Comparison of ENCODE assay signal across 32 cellular contexts in the genomic region with DNA sequence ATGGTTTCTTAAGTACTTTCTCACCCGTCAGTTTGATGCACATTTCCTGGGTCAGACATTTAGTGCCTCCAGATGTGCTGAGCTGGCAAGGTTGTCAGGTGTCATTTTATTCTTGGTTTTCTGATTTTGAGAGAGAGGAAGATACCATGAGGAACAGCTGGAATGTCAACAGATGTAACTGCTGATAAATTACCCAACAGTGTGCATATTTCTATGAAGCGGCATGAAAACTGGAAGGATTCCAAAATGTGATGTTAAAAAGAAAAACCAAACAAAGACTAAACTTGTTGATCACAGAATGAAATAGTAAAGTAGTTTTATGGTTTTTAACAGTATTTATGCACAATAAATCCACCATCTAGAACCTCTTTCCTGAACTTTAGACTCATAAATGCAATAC.
A peak's percentile ranks its signal among the peaks of the same experiment; 100 is the strongest.
DNase-seq lines count a peak whose midpoint lies in the region; ATAC-seq and TF ChIP-seq lines count a peak whose summit lies in the region.
"Had no signal": no experiment of that assay in that cellular context is flagged by ENCODE, and none has a peak within 500 bp of the region (broad histone marks: within the 10 kb centered on the region; RNA-seq: fewer than 3 reads in every experiment).

No MANE protein-coding gene starts in this region.

- DNase-seq in DMS79 treated with DMSO at 0.1 percent for 48 hours (lab: John Stamatoyannopoulos, UW), result peak; percentile 21
- DNase-seq in DMS79 (lab: John Stamatoyannopoulos, UW), result no peak
- no peak for DNase-seq in chondrocyte (ENCODE audit: low spot score)
- peak; percentile 21 to 56 for DNase-seq in foreskin fibroblast
- no peak for DNase-seq in glomerular visceral epithelial cell (ENCODE audit: extremely low spot score)
- no peak for DNase-seq in NCI-H2227 treated with DMSO at 0.1 percent for 48 hours (lab: John Stamatoyannopoulos, UW)
- no peak for DNase-seq in GM13977 (ENCODE audit: low spot score)
- DNase-seq: activated CD4-positive, alpha-beta T cell treated with anti-CD3 and anti-CD28 coated beads, Interleukin-2, amount 50 U/mL, for 1 hour; activated CD4-positive, CD25-positive, alpha-beta regulatory T cell; activated effector memory CD4-positive, alpha-beta T cell treated with anti-CD3 and anti-CD28 coated beads, Interleukin-2, amount 50 U/mL, for 16 hours; activated naive CD8-positive, alpha-beta T cell treated with anti-CD3 and anti-CD28 coated beads for 36 hours; activated T-cell treated with anti-CD3 and anti-CD28 coated beads, Interleukin-2, amount 50 U/mL, for 24 hours; effector memory CD8-positive, alpha-beta T cell; EL; H7; hypothalamus; IMR-90; NCI-H1048; NCI-H1694 treated with DMSO at 0.1 percent for 48 hours; NCI-H524 treated with DMSO at 0.1 percent for 48 hours; SK-N-SH; small intestine; stimulated activated naive B cell treated with anti-CD40 and anti-IgM and Interleukin-4, amounts not matched to agents 10 μg/mL and 1 μg/mL and 100 μg/mL, for 72 hours; substantia nigra had no signal

- H3K4me3 Mint-ChIP-seq in chondrocyte (ENCODE audit: unreplicated experiment), result no peak overlapping the region
- H3K4me3 Mint-ChIP-seq: activated naive CD8-positive, alpha-beta T cell treated with anti-CD3 and anti-CD28 coated beads for 36 hours; activated T-cell treated with anti-CD3 and anti-CD28 coated beads, Interleukin-2, amount 50 U/mL, for 24 hours; effector memory CD8-positive, alpha-beta T cell; memory B cell; neural progenitor cell; stimulated activated naive B cell treated with anti-CD40 and anti-IgM and Interleukin-4, amounts not matched to agents 10 μg/mL and 1 μg/mL and 100 μg/mL, for 72 hours; T-helper 1 cell treated with Interleukin-12 subunit alpha and Interleukin-12 subunit beta and Interleukin-4 antibody, amounts not matched to agents 30 μg/mL and 1 μg/mL, for 36 hours had no signal

- no peaks in the 10 kb centered on the region for H3K27me3 Mint-ChIP-seq in chondrocyte (ENCODE audit: low read depth)
- H3K27me3 Mint-ChIP-seq: activated naive CD8-positive, alpha-beta T cell treated with anti-CD3 and anti-CD28 coated beads for 36 hours; activated T-cell treated with anti-CD3 and anti-CD28 coated beads, Interleukin-2, amount 50 U/mL, for 24 hours; effector memory CD8-positive, alpha-beta T cell; memory B cell; stimulated activated naive B cell treated with anti-CD40 and anti-IgM and Interleukin-4, amounts not matched to agents 10 μg/mL and 1 μg/mL and 100 μg/mL, for 72 hours had no signal

- H3K4me3 ChIP-seq in foreskin fibroblast (ENCODE audit: low read depth in 1 of 2, low read length in 2 of 2), result no peak overlapping the region
- H3K4me3 ChIP-seq: ascending aorta, cardiac muscle cell, coronary artery, GM12878, neural progenitor cell had no signal

- peaks cover 18% of the 10 kb centered on the region for H3K4me1 Mint-ChIP-seq in chondrocyte (ENCODE audit: low read depth)
- H3K4me1 Mint-ChIP-seq: activated naive CD8-positive, alpha-beta T cell treated with anti-CD3 and anti-CD28 coated beads for 36 hours; memory B cell; stimulated activated naive B cell treated with anti-CD40 and anti-IgM and Interleukin-4, amounts not matched to agents 10 μg/mL and 1 μg/mL and 100 μg/mL, for 72 hours had no signal

- TF ChIP-seq CTCF in chondrocyte (IDR thresholded peaks at IDR 0.05) (no peak), foreskin fibroblast (IDR thresholded peaks at IDR 0.05; ENCODE audit: low read depth, low read length) (no peak), GM13977 (IDR thresholded peaks at IDR 0.05; ENCODE audit: extremely low read depth, insufficient read depth, missing control alignments) (no peak)

- no peaks in the 10 kb centered on the region for H3K36me3 Mint-ChIP-seq in chondrocyte (ENCODE audit: low read depth)
- H3K36me3 Mint-ChIP-seq: activated naive CD8-positive, alpha-beta T cell treated with anti-CD3 and anti-CD28 coated beads for 36 hours; memory B cell; neural progenitor cell; stimulated activated naive B cell treated with anti-CD40 and anti-IgM and Interleukin-4, amounts not matched to agents 10 μg/mL and 1 μg/mL and 100 μg/mL, for 72 hours had no signal

- peak overlapping the region; percentile 42 for H3K27ac Mint-ChIP-seq in chondrocyte (ENCODE audit: unreplicated experiment)
- H3K27ac Mint-ChIP-seq: activated naive CD8-positive, alpha-beta T cell treated with anti-CD3 and anti-CD28 coated beads for 36 hours; activated T-cell treated with anti-CD3 and anti-CD28 coated beads, Interleukin-2, amount 50 U/mL, for 24 hours; effector memory CD8-positive, alpha-beta T cell; memory B cell; neural progenitor cell; stimulated activated naive B cell treated with anti-CD40 and anti-IgM and Interleukin-4, amounts not matched to agents 10 μg/mL and 1 μg/mL and 100 μg/mL, for 72 hours; T-helper 1 cell treated with Interleukin-12 subunit alpha and Interleukin-12 subunit beta and Interleukin-4 antibody, amounts not matched to agents 30 μg/mL and 1 μg/mL, for 36 hours had no signal

- in situ Hi-C loops in GM13977 (cut with MboI; ENCODE audit: low pct_unique_long_range_greater_than_20kb, low sequenced_read_pairs, unreplicated experiment), result no loop called here

- H3K9me3 Mint-ChIP-seq in chondrocyte (ENCODE audit: low read depth), result peaks cover 4% of the 10 kb centered on the region
- H3K9me3 Mint-ChIP-seq: neural progenitor cell; stimulated activated naive B cell treated with anti-CD40 and anti-IgM and Interleukin-4, amounts not matched to agents 10 μg/mL and 1 μg/mL and 100 μg/mL, for 72 hours; T-helper 1 cell treated with Interleukin-12 subunit alpha and Interleukin-12 subunit beta and Interleukin-4 antibody, amounts not matched to agents 30 μg/mL and 1 μg/mL, for 36 hours had no signal

- ATAC-seq in GM21737 (IDR thresholded peaks at IDR 0.05; ENCODE audit: unreplicated experiment), result no peak
- ATAC-seq: effector memory CD8-positive, alpha-beta T cell; GM12878; stimulated activated naive B cell treated with anti-CD40 and anti-IgM and Interleukin-4, amounts not matched to agents 10 μg/mL and 1 μg/mL and 100 μg/mL, for 72 hours had no signal

Comparison
In these comparisons a context has a peak if more than half of its experiments do, and no peak if none do; other contexts are left out.
1. DNase-seq: peak in DMS79 treated with DMSO at 0.1 percent for 48 hours (single experiment) and foreskin fibroblast (2 of 2); none in DMS79 (single experiment), chondrocyte (single experiment), glomerular visceral epithelial cell (single experiment), NCI-H2227 treated with DMSO at 0.1 percent for 48 hours (single experiment) and GM13977 (single experiment).